ENCODE assay signal across 9 cellular contexts in the genomic region with DNA sequence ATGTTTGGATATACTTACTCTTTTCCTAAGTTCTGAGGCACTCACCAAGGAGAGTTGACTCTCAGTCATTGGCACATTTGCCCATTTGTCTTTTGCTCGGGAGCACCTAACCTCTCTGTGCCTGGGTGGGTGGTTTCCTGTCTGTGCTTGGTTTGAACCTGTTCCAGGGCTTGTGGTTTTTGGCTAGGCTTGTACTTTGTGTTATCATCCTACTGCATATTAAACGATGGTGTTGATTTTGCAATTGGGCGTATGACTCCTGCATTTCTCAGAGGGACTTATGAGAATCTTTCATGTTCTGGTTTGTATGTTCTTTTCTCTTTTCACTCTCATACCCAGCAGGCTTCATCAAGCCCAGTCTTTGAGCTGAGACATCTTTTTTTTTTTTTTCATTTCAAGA.
DNase-seq lines count a peak whose midpoint lies in the region; ATAC-seq and TF ChIP-seq lines count a peak whose summit lies in the region.
"Had no signal": no experiment of that assay in that cellular context is flagged by ENCODE, and none has a peak within 500 bp of the region (broad histone marks: within the 10 kb centered on the region; RNA-seq: fewer than 3 reads in every experiment).

No MANE protein-coding gene starts in this region.

- intact Hi-C loops in mucosa of descending colon (cut with DNase I, micrococcal nuclease), result no loop called here

- H3K9me3 ChIP-seq in mucosa of descending colon, result no peaks in the 10 kb centered on the region
- no peaks in the 10 kb centered on the region for H3K9me3 ChIP-seq in suprapubic skin
- H3K9me3 ChIP-seq: uterus had no signal

- peaks cover 4% of the 10 kb centered on the region for H3K4me1 ChIP-seq in mucosa of descending colon (ENCODE audit: low read depth)
- peaks cover 8% of the 10 kb centered on the region for H3K4me1 ChIP-seq in suprapubic skin
- H3K4me1 ChIP-seq: uterus had no signal

- no peak for TF ChIP-seq POLR2A in suprapubic skin (IDR thresholded peaks at IDR 0.05)

- H3K27me3 Mint-ChIP-seq in activated T-cell treated with anti-CD3 and anti-CD28 coated beads, Interleukin-2, amount 50 U/mL, for 72 hours (ENCODE audit: low read depth), result peaks cover 7% of the 10 kb centered on the region

- peak overlapping the region; percentile 43 for H3K27ac Mint-ChIP-seq in activated T-cell treated with anti-CD3 and anti-CD28 coated beads, Interleukin-2, amount 50 U/mL, for 72 hours

- 20% methylated on average over 3 of the region's 3 CpGs for WGBS in suprapubic skin

- TF ChIP-seq CTCF in mucosa of descending colon (IDR thresholded peaks at IDR 0.05) (no peak), suprapubic skin (IDR thresholded peaks at IDR 0.05) (no peak)

- H3K4me3 ChIP-seq in mucosa of descending colon (no peak overlapping the region), suprapubic skin (no peak overlapping the region)
- H3K4me3 ChIP-seq: uterus had no signal

- H3K27ac ChIP-seq in suprapubic skin, result no peak overlapping the region
- H3K27ac ChIP-seq: uterus had no signal

- H3K36me3 ChIP-seq in mucosa of descending colon (ENCODE audit: low read depth) (no peaks in the 10 kb centered on the region), suprapubic skin (no peaks in the 10 kb centered on the region)
- H3K36me3 ChIP-seq: uterus had no signal

- H3K36me3 Mint-ChIP-seq in activated T-cell treated with anti-CD3 and anti-CD28 coated beads, Interleukin-2, amount 50 U/mL, for 72 hours (ENCODE audit: insufficient read depth in 2 of 2), result no peaks in the 10 kb centered on the region

- DNase-seq in ACHN (peak; percentile 86), LHCN-M2 (ENCODE audit: low read depth) (peak; percentile 99), mucosa of descending colon (peak in 1 of 3 donors; percentile 33), ecto neural progenitor cell (ENCODE audit: low spot score) (no peak), suprapubic skin (ENCODE audit: low spot score in 2 of 2) (no peak), NCI-H2171 treated with DMSO at 0.1 percent for 48 hours (lab: John Stamatoyannopoulos, UW) (no peak)
- DNase-seq in activated T-cell treated with anti-CD3 and anti-CD28 coated beads, Interleukin-2, amount 50 U/mL, for 72 hours, result peak; percentile 31 to 34

- peaks cover 20% of the 10 kb centered on the region for H3K4me1 Mint-ChIP-seq in activated T-cell treated with anti-CD3 and anti-CD28 coated beads, Interleukin-2, amount 50 U/mL, for 72 hours (ENCODE audit: low read depth)

- peak; percentile 79 to 82 for ATAC-seq in activated T-cell treated with anti-CD3 and anti-CD28 coated beads, Interleukin-2, amount 50 U/mL, for 72 hours (replicated peaks in 1 of 2)
- ATAC-seq in mucosa of descending colon, result peak; percentile 78
- ATAC-seq in HG03354 (IDR thresholded peaks at IDR 0.05; ENCODE audit: poor library complexity, severe bottlenecking, unreplicated experiment), result no peak

- no peaks in the 10 kb centered on the region for H3K27me3 ChIP-seq in suprapubic skin
- H3K27me3 ChIP-seq: uterus had no signal

- in situ Hi-C loops in ACHN (cut with HindIII; ENCODE audit: low pct_ligation_motif_present, low pct_unique_long_range_greater_than_20kb, low sequenced_read_pairs), result no loop called here

- H3K4me3 Mint-ChIP-seq in activated T-cell treated with anti-CD3 and anti-CD28 coated beads, Interleukin-2, amount 50 U/mL, for 72 hours, result peak overlapping the region; percentile 9 to 47

- H3K9me3 Mint-ChIP-seq in activated T-cell treated with anti-CD3 and anti-CD28 coated beads, Interleukin-2, amount 50 U/mL, for 72 hours, result peaks cover 0 to 2% of the 10 kb centered on the region in 2 donors

- TF ChIP-seq EP300 in suprapubic skin (IDR thresholded peaks at IDR 0.05), result no peak

Comparison
In these comparisons a context has a peak if more than half of its experiments do, and no peak if none do; other contexts are left out.
1. DNase-seq: peak in ACHN (single experiment), LHCN-M2 (single experiment) and activated T-cell treated with anti-CD3 and anti-CD28 coated beads, Interleukin-2, amount 50 U/mL, for 72 hours (2 of 2); none in ecto neural progenitor cell (single experiment), suprapubic skin (0 of 2) and NCI-H2171 treated with DMSO at 0.1 percent for 48 hours (single experiment).